8 cellular contexts compared by ENCODE assay signal in the genomic region with DNA sequence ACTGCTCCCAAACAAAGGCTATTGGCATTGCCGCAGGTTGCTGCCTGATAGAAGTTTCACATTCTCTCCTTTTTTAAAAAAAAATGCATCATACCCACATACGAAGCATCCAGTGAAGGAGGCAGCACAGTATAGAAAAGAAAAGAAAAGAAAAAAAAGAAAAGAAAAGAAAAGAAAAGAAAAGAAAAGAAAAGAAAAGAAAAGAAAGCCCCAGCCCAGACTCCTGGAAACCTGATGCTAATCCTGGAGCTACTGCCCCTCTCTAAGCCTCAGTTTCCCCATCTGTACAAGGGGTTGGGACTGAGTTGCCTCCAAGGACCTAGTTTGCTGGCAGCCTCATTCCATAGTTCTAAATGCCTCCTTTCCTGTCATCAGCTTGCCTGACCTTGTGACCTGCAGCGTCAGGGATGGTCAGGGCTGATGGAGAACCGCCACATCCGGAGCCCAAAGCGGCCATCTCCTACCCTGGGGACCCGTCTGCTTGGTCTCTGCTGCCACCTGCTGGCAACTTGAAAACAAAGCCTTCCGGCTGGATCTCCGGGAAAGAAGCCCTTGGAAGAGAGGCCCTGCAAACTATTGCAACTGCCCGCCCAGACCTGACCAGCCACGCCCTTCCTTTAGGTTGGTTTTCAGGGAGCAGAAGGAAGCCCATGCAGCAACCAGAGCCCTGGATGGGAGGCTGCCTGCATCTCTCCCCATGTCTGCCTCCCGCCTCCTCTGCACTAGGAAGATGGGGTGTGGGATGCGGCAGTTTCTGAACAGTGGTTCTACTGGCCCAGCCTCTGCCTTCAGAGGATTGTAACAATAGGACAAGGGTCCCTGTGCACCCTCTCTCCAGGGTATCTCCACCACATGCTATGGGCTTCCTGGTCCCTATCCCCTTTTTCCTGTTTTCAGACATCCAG. TPM values are rescaled to one million over a fixed set of nuclear protein-coding genes. Genes with fewer than 3 reads are reported as not detected.
A peak's percentile ranks its signal among the peaks of the same experiment; 100 is the strongest.
DNase-seq lines count a peak whose midpoint lies in the region; ATAC-seq, FAIRE-seq and TF ChIP-seq lines count a peak whose summit lies in the region.

No MANE protein-coding gene starts in this region.

- H2AK5ac ChIP-seq in neuronal stem cell (ENCODE audit: low read depth, low read length): peak overlapping the region; percentile 43

- no peak overlapping the region for H3K23ac ChIP-seq in neuronal stem cell (ENCODE audit: low read depth, low read length, poor library complexity)

- peak overlapping the region; percentile 70 for H2AFZ ChIP-seq in neuronal stem cell (ENCODE audit: low read length)

- H3K36me3 ChIP-seq in Caco-2 (ENCODE audit: control insufficient read depth, insufficient read depth, low read length) (no peaks in the 10 kb centered on the region), neuronal stem cell (replicated peaks in 1 of 2; ENCODE audit: control insufficient read depth in 2 of 2, insufficient read depth in 2 of 2, low read length in 2 of 2) (no peaks in the 10 kb centered on the region)

- H3K27me3 ChIP-seq in Caco-2 (replicated peaks; ENCODE audit: control insufficient read depth, insufficient read depth, low read length) (no peaks in the 10 kb centered on the region), neuronal stem cell (ENCODE audit: control insufficient read depth in 3 of 3, insufficient read depth in 3 of 3, low read depth in 1 of 3, low read length in 3 of 3) (peaks cover 0 to 5% (median 0%) of the 10 kb centered on the region in 3 experiments)

- no peaks in the 10 kb centered on the region for H3K4me1 Mint-ChIP-seq in Caco-2 (ENCODE audit: low read depth, unreplicated experiment)

- peak overlapping the region; percentile 75 for H2BK15ac ChIP-seq in neuronal stem cell (ENCODE audit: low read length)

- no peaks in the 10 kb centered on the region for H3K79me1 ChIP-seq in neuronal stem cell (ENCODE audit: low read depth, low read length)

- no peak overlapping the region for H3K14ac ChIP-seq in neuronal stem cell (ENCODE audit: low read length)

- no CpG with 5 or more reads among the region's 13 CpGs for WGBS in neuronal stem cell (ENCODE audit: extremely low coverage in 2 of 2, insufficient read length in 2 of 2, insufficient replicate concordance in 1 of 2), 2 donors

- no peak overlapping the region for H3K4me3 Mint-ChIP-seq in Caco-2 (ENCODE audit: unreplicated experiment)

- peak overlapping the region; percentile 72 for H2BK120ac ChIP-seq in neuronal stem cell (ENCODE audit: low read depth, low read length)

- TF ChIP-seq CTCF in Caco-2 (IDR thresholded peaks at IDR 0.05; ENCODE audit: insufficient read depth in 1 of 2, low read depth in 1 of 2, low read length in 1 of 2, severe bottlenecking in 1 of 2, unreplicated experiment in 1 of 2) (peak; percentile 59 to 64), fibroblast of pulmonary artery (IDR thresholded peaks at IDR 0.05; ENCODE audit: low read length, missing control alignments) (peak; percentile 85)

- no peak overlapping the region for H2BK5ac ChIP-seq in neuronal stem cell (ENCODE audit: low read length)

- no peak overlapping the region for H4K91ac ChIP-seq in neuronal stem cell (ENCODE audit: low read depth, low read length, poor library complexity)

- no peak overlapping the region for H3K27ac Mint-ChIP-seq in Caco-2 (ENCODE audit: unreplicated experiment)

- no peak overlapping the region for H3K27ac ChIP-seq in neuronal stem cell (replicated peaks; ENCODE audit: low read length)
- H3K27ac ChIP-seq in substantia nigra (ENCODE audit: low read depth, low read length, poor library complexity, severe bottlenecking): no peak overlapping the region

- H3K9ac ChIP-seq in neuronal stem cell (ENCODE audit: low read depth, low read length, poor library complexity): no peak overlapping the region

- H3K9me3 Mint-ChIP-seq in Caco-2 (ENCODE audit: unreplicated experiment): no peaks in the 10 kb centered on the region

- H3K9me3 ChIP-seq in Caco-2: no peaks in the 10 kb centered on the region
- no peaks in the 10 kb centered on the region for H3K9me3 ChIP-seq in neuronal stem cell (replicated peaks in 1 of 2; ENCODE audit: control insufficient read depth in 2 of 2, insufficient read depth in 1 of 2, low read depth in 1 of 2, low read length in 2 of 2)

- BruUV-seq in Caco-2 (replicated peaks; lab: Mats Ljungman, UMichigan): no TSS peak

- peak overlapping the region; percentile 19 for H2BK12ac ChIP-seq in neuronal stem cell (ENCODE audit: low read length)

- FAIRE-seq in RCC 7860 (lab: Jason Lieb, UNC): peak; percentile 25

- ATAC-seq in GM19395 (IDR thresholded peaks at IDR 0.05; ENCODE audit: unreplicated experiment): no peak

- intact Hi-C loops in Caco-2 (cut with micrococcal nuclease; ENCODE audit: unreplicated experiment): loop anchor here (5.0 kb wide), 2 partner anchors 145 to 835 kb away; no protein-coding TSS in a partner anchor

- H3K4me1 ChIP-seq in Caco-2 (no peaks in the 10 kb centered on the region), neuronal stem cell (ENCODE audit: control insufficient read depth in 2 of 2, insufficient read depth in 1 of 2, low read depth in 1 of 2, low read length in 2 of 2) (peaks cover 0 to 7% of the 10 kb centered on the region in 2 donors)

- H3K27me3 Mint-ChIP-seq in Caco-2 (ENCODE audit: insufficient read depth, unreplicated experiment): no peaks in the 10 kb centered on the region

- peak overlapping the region; percentile 60 for H3K18ac ChIP-seq in neuronal stem cell (ENCODE audit: low read length)

- no peak overlapping the region for H4K8ac ChIP-seq in neuronal stem cell (ENCODE audit: low read depth, low read length)

- peak; percentile 68 to 71 for DNase-seq in Caco-2
- peak; percentile 72 for DNase-seq in HuH-7.5 (ENCODE audit: low spot score)
- peak; percentile 74 for DNase-seq in RCC 7860 (ENCODE audit: low spot score)
- peak; percentile 82 to 83 for DNase-seq in activated T-cell treated with anti-CD3 and anti-CD28 coated beads, Interleukin-2, amount 50 U/mL, for 48 hours
- DNase-seq in fibroblast of pulmonary artery (ENCODE audit: low read depth): peak; percentile 78
- peak; percentile 87 for DNase-seq in neuronal stem cell (ENCODE audit: low spot score)
- peak in 47 of 49 donors; percentile 9 to 86 (median 65) for DNase-seq in substantia nigra (lab: John Stamatoyannopoulos, UW)

- H3K4ac ChIP-seq in neuronal stem cell (ENCODE audit: low read length): no peak overlapping the region

- H3K4me3 ChIP-seq in Caco-2 (ENCODE audit: low read depth, low read length): no peak overlapping the region
- H3K4me3 ChIP-seq in fibroblast of pulmonary artery (replicated peaks; ENCODE audit: low read depth, low read length): no peak overlapping the region
- no peak overlapping the region for H3K4me3 ChIP-seq in neuronal stem cell (ENCODE audit: low read length in 2 of 2)

- H3K4me2 ChIP-seq in neuronal stem cell (ENCODE audit: insufficient read depth, low read length, poor library complexity, severe bottlenecking): no peak overlapping the region

- POLR2A ChIA-PET in Caco-2 (lab: Charles Lee): no interaction called here

- CTCF ChIA-PET in Caco-2 (lab: Charles Lee): interaction anchor here (0.7 to 1.0 kb wide), 2 partner anchors 14 to 830 kb away, joined by 3 read pairs; no protein-coding TSS in a partner anchor

- no peaks in the 10 kb centered on the region for H3K36me3 Mint-ChIP-seq in Caco-2 (ENCODE audit: insufficient read depth, unreplicated experiment)

RNA-seq across cellular contexts. Expression of a gene that starts 13.0 kb away (rescaled TPM):
- not detected in 2 replicates for total RNA-seq in Caco-2 (2022)
- 0.26 TPM for polyA plus RNA-seq in neuronal stem cell (2013, experiment 1 of 2)
- polyA plus RNA-seq in neuronal stem cell (2013, experiment 2 of 2): 0.35 TPM

RNA-seq across cellular contexts. Expression of a gene that starts 22.3 kb away (rescaled TPM):
- 15.8 and 15.9 TPM in 2 replicates for total RNA-seq in Caco-2 (2022)
- 103 TPM for polyA plus RNA-seq in neuronal stem cell (2013, experiment 1 of 2)
- polyA plus RNA-seq in neuronal stem cell (2013, experiment 2 of 2): 98.6 TPM
